4 cellular contexts compared by ENCODE assay signal in the genomic region with DNA sequence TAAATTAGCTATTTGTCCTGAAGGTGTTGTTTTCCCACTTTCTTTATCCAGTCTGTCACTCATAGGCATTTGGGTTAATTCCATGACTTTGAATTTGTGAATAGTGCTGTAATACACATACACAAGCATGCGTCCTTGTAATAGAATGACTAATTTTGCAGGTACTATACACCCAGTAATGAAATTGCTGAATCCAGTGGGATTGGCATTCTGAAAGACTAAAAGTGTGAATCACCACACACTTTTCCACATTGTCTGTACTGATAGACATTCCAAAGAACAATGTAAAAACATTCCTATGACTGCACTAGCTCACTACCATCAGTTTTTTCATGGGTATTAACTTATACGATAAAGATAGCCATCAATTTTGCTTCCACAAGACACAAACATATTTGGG. TPM values are rescaled to one million over a fixed set of nuclear protein-coding genes. Genes with fewer than 3 reads are reported as not detected.
"Had no signal": no experiment of that assay in that cellular context is flagged by ENCODE, and none has a peak within 500 bp of the region (broad histone marks: within the 10 kb centered on the region; RNA-seq: fewer than 3 reads in every experiment).

No MANE protein-coding gene starts in this region.

RNA-seq across cellular contexts. Expression of gene CDY2A, which starts 27.3 kb away (rescaled TPM):
- total RNA-seq: LHCN-M2, M059J, MCF 10A, NCI-H460 had no signal
